Comparison of ENCODE assay signal across 21 cellular contexts in the genomic region with DNA sequence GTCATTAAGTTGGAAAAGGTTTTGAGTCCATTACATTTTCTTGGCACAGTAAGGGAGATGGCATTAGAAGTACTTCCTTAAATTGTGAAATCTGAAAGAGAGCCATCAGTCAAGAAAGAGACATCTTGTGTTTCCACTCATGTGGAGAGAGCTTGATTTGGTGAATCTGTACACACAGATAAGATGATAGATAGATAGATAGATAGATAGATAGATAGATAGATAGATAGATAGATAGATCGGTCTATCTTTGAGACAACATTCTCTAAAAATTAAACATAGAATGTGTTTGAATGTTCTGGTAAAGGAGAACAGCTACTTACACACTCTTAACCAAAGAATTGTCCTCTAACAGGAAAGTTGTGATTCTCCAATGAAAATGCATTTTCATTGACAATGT.
DNase-seq lines count a peak whose midpoint lies in the region; ATAC-seq and TF ChIP-seq lines count a peak whose summit lies in the region.
"Had no signal": no experiment of that assay in that cellular context is flagged by ENCODE, and none has a peak within 500 bp of the region (broad histone marks: within the 10 kb centered on the region; RNA-seq: fewer than 3 reads in every experiment).

No MANE protein-coding gene starts in this region.

- peaks cover 45 to 47% of the 10 kb centered on the region in 2 experiments for H3K36me3 ChIP-seq in SK-N-SH (replicated peaks in 1 of 2; ENCODE audit: control insufficient read depth in 1 of 2, insufficient read depth in 2 of 2, low read length in 1 of 2)
- H3K36me3 ChIP-seq: BE2C had no signal

- no peaks in the 10 kb centered on the region for H3F3A ChIP-seq in SK-N-SH (replicated peaks; ENCODE audit: insufficient read depth)

- H2AFZ ChIP-seq in SK-N-SH (ENCODE audit: low read depth): no peak overlapping the region
- H2AFZ ChIP-seq: GM23338 had no signal

- no peaks in the 10 kb centered on the region for H4K20me1 ChIP-seq in SK-N-SH (ENCODE audit: insufficient read depth)
- H4K20me1 ChIP-seq: BLaER1 treated with 17β-estradiol and CSF1 and Interleukin-3, amounts not matched to agents 10 nM and 100 nM had no signal

- no peak overlapping the region for H3K27ac ChIP-seq in SK-N-SH (ENCODE audit: low read depth in 2 of 2, low read length in 1 of 2)
- H3K27ac ChIP-seq: A549; BLaER1 treated with 17β-estradiol and CSF1 and Interleukin-3, amounts not matched to agents 10 nM and 100 nM had no signal

- POLR2A ChIA-PET in SK-N-SH (lab: Yijun Ruan, JAX): no interaction called here

- no peak overlapping the region for H3K4me3 ChIP-seq in SK-N-SH (ENCODE audit: low read depth in 2 of 2, low read length in 1 of 2)
- H3K4me3 ChIP-seq: A549; BLaER1 treated with 17β-estradiol and CSF1 and Interleukin-3, amounts not matched to agents 10 nM and 100 nM; GM23338 had no signal

- no peak for TF ChIP-seq CTCF in SK-N-SH (IDR thresholded peaks at IDR 0.05)

- ATAC-seq in HG02981 (IDR thresholded peaks at IDR 0.05; ENCODE audit: unreplicated experiment): no peak
- ATAC-seq: A549, GM23338, HCT116 had no signal

- DNase-seq in Kasumi-1 (lab: John Stamatoyannopoulos, UW) (peak; percentile 6 to 12), MV-4-11 (lab: John Stamatoyannopoulos, UW) (peak; percentile 30), amniotic epithelial cell (ENCODE audit: low read depth) (peak; percentile 6), CD1c-positive myeloid dendritic cell (ENCODE audit: extremely low spot score) (no peak), SK-N-SH (no peak)
- DNase-seq: 8988T; ACHN; AML-193; BE2C; Calu3; CD4-positive, alpha-beta memory T cell; COR-L47; DMS53; DMS79 treated with DMSO at 0.1 percent for 48 hours; GF-D8; H9 had no signal

- no peak overlapping the region for H3K4me2 ChIP-seq in SK-N-SH
- H3K4me2 ChIP-seq: A549; BLaER1 treated with 17β-estradiol and CSF1 and Interleukin-3, amounts not matched to agents 10 nM and 100 nM; GM23338 had no signal

- H3K79me2 ChIP-seq in SK-N-SH (ENCODE audit: insufficient read depth): no peaks in the 10 kb centered on the region

- CTCF ChIA-PET in SK-N-SH (lab: Yijun Ruan, JAX): interaction anchor here (4.1 kb wide), 1 partner anchor 15 kb away, joined by 17 read pairs; no protein-coding TSS in a partner anchor

- no peak for TF ChIP-seq RAD21 in SK-N-SH (IDR thresholded peaks at IDR 0.05; ENCODE audit: low read length)

- no peaks in the 10 kb centered on the region for H3K9me3 ChIP-seq in SK-N-SH
- H3K9me3 ChIP-seq: A549, BE2C had no signal

- H3K9me2 ChIP-seq in SK-N-SH: no peaks in the 10 kb centered on the region

- no peaks in the 10 kb centered on the region for H3K27me3 ChIP-seq in SK-N-SH (ENCODE audit: insufficient read depth)
- H3K27me3 ChIP-seq: BE2C; BLaER1 treated with 17β-estradiol and CSF1 and Interleukin-3, amounts not matched to agents 10 nM and 100 nM had no signal

- no peak overlapping the region for H3K9ac ChIP-seq in SK-N-SH
- H3K9ac ChIP-seq: BLaER1 treated with 17β-estradiol and CSF1 and Interleukin-3, amounts not matched to agents 10 nM and 100 nM had no signal

- H3K4me1 ChIP-seq in SK-N-SH (ENCODE audit: control insufficient read depth in 1 of 2, insufficient read depth in 2 of 2, low read depth in 1 of 2, low read length in 1 of 2): no peaks in the 10 kb centered on the region
- H3K4me1 ChIP-seq: A549; BE2C; BLaER1 treated with 17β-estradiol and CSF1 and Interleukin-3, amounts not matched to agents 10 nM and 100 nM had no signal

- TF ChIP-seq EP300 in SK-N-SH (IDR thresholded peaks at IDR 0.05; ENCODE audit: borderline replicate concordance in 1 of 2, low read depth in 1 of 2, low read length in 1 of 2): no peak

- 97% methylated on average over 1 of the region's 1 CpG for WGBS in SK-N-SH (ENCODE audit: low lambda C conversion rate)

TF ChIP-seq in SK-N-SH, 30 proteins besides CTCF, POLR2A, EP300 and RAD21:
- TF ChIP-seq GABPA (IDR thresholded peaks at IDR 0.05; ENCODE audit: low read depth) (no peak), JUND (IDR thresholded peaks at IDR 0.05) (no peak), POLR2AphosphoS5 (IDR thresholded peaks at IDR 0.05; ENCODE audit: low read depth, low read length) (no peak), NRF1 (IDR thresholded peaks at IDR 0.05; ENCODE audit: low read depth, low read length) (no peak), TCF12 (IDR thresholded peaks at IDR 0.05) (no peak), ELF1 (IDR thresholded peaks at IDR 0.05) (no peak), RCOR1 (IDR thresholded peaks at IDR 0.05; ENCODE audit: low read length) (no peak), SMC3 (IDR thresholded peaks at IDR 0.05; ENCODE audit: low read depth, low read length) (no peak), RFX5 (IDR thresholded peaks at IDR 0.05; ENCODE audit: low read length) (no peak), NFIC (IDR thresholded peaks at IDR 0.05; ENCODE audit: borderline replicate concordance) (no peak), TAF1 (IDR thresholded peaks at IDR 0.05; ENCODE audit: borderline replicate concordance, low read depth, low read length) (no peak), TEAD4 (IDR thresholded peaks at IDR 0.05; ENCODE audit: borderline replicate concordance, insufficient read depth) (no peak), FOXJ3 (CRISPR knock-in tag; IDR thresholded peaks at IDR 0.05) (no peak), GATA2 (CRISPR knock-in tag; IDR thresholded peaks at IDR 0.05) (no peak), CHD2 (IDR thresholded peaks at IDR 0.05; ENCODE audit: low read length, partially characterized antibody) (no peak)
- TF ChIP-seq, protein P1, sequence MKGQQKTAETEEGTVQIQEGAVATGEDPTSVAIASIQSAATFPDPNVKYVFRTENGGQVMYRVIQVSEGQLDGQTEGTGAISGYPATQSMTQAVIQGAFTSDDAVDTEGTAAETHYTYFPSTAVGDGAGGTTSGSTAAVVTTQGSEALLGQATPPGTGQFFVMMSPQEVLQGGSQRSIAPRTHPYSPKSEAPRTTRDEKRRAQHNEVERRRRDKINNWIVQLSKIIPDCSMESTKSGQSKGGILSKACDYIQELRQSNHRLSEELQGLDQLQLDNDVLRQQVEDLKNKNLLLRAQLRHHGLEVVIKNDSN (IDR thresholded peaks at IDR 0.05; ENCODE audit: borderline replicate concordance, low read depth): no peak
- TF ChIP-seq, protein P2, sequence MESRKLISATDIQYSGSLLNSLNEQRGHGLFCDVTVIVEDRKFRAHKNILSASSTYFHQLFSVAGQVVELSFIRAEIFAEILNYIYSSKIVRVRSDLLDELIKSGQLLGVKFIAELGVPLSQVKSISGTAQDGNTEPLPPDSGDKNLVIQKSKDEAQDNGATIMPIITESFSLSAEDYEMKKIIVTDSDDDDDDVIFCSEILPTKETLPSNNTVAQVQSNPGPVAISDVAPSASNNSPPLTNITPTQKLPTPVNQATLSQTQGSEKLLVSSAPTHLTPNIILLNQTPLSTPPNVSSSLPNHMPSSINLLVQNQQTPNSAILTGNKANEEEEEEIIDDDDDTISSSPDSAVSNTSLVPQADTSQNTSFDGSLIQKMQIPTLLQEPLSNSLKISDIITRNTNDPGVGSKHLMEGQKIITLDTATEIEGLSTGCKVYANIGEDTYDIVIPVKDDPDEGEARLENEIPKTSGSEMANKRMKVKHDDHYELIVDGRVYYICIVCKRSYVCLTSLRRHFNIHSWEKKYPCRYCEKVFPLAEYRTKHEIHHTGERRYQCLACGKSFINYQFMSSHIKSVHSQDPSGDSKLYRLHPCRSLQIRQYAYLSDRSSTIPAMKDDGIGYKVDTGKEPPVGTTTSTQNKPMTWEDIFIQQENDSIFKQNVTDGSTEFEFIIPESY (IDR thresholded peaks at IDR 0.05; ENCODE audit: borderline replicate concordance, low read depth): no peak
- TF ChIP-seq, protein P3, sequence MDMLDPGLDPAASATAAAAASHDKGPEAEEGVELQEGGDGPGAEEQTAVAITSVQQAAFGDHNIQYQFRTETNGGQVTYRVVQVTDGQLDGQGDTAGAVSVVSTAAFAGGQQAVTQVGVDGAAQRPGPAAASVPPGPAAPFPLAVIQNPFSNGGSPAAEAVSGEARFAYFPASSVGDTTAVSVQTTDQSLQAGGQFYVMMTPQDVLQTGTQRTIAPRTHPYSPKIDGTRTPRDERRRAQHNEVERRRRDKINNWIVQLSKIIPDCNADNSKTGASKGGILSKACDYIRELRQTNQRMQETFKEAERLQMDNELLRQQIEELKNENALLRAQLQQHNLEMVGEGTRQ (IDR thresholded peaks at IDR 0.05; ENCODE audit: borderline replicate concordance, low read depth, low read length): no peak
- TF ChIP-seq, protein P4, sequence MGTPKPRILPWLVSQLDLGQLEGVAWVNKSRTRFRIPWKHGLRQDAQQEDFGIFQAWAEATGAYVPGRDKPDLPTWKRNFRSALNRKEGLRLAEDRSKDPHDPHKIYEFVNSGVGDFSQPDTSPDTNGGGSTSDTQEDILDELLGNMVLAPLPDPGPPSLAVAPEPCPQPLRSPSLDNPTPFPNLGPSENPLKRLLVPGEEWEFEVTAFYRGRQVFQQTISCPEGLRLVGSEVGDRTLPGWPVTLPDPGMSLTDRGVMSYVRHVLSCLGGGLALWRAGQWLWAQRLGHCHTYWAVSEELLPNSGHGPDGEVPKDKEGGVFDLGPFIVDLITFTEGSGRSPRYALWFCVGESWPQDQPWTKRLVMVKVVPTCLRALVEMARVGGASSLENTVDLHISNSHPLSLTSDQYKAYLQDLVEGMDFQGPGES (IDR thresholded peaks at IDR 0.05; ENCODE audit: low read depth, low read length): no peak
- TF ChIP-seq, protein P5, sequence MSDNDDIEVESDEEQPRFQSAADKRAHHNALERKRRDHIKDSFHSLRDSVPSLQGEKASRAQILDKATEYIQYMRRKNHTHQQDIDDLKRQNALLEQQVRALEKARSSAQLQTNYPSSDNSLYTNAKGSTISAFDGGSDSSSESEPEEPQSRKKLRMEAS (IDR thresholded peaks at IDR 0.05; ENCODE audit: low read depth): no peak

Comparison
In these comparisons a context has a peak if more than half of its experiments do, and no peak if none do; other contexts are left out.
1. DNase-seq: peak in Kasumi-1 (2 of 2), MV-4-11 (single experiment) and amniotic epithelial cell (single experiment); none in CD1c-positive myeloid dendritic cell (single experiment) and SK-N-SH (single experiment).